Comparison of ENCODE assay signal across 19 cellular contexts in genomic region chr21:40146201-40146890, GRCh38.
DNase-seq lines count a peak whose midpoint lies in the region; ATAC-seq and TF ChIP-seq lines count a peak whose summit lies in the region.
"Had no signal": no experiment of that assay in that cellular context is flagged by ENCODE, and none has a peak within 500 bp of the region (broad histone marks: within the 10 kb centered on the region; RNA-seq: fewer than 3 reads in every experiment).

No MANE protein-coding gene starts in this region.

- H3K4me3 Mint-ChIP-seq in immature natural killer cell, result no peak overlapping the region
- H3K4me3 Mint-ChIP-seq: activated CD8-positive, alpha-beta T cell treated with anti-CD3 and anti-CD28 coated beads, Interleukin-2, amount 10 ng/mL, durations not matched to agents 7 days and 5 days; activated naive CD8-positive, alpha-beta T cell treated with anti-CD3 and anti-CD28 coated beads, Interleukin-2, amount 10 ng/mL, durations not matched to agents 7 days and 5 days had no signal

- no peaks in the 10 kb centered on the region for H3K27me3 Mint-ChIP-seq in immature natural killer cell (ENCODE audit: low read depth in 3 of 3)
- H3K27me3 Mint-ChIP-seq: activated naive CD8-positive, alpha-beta T cell treated with anti-CD3 and anti-CD28 coated beads, Interleukin-2, amount 10 ng/mL, durations not matched to agents 7 days and 5 days had no signal

- no peak overlapping the region for H3K4me2 ChIP-seq in osteoblast (ENCODE audit: insufficient read depth, low read length)
- H3K4me2 ChIP-seq: PC-9 had no signal

- H3K27me3 ChIP-seq in osteoblast (ENCODE audit: insufficient read depth, low read length), result no peaks in the 10 kb centered on the region
- H3K27me3 ChIP-seq: testis had no signal

- TF ChIP-seq CTCF in epithelial cell of esophagus (IDR thresholded peaks at IDR 0.05; ENCODE audit: insufficient read depth, low read depth, low read length, missing control alignments) (no peak), osteoblast (IDR thresholded peaks at IDR 0.05; ENCODE audit: extremely low read depth, low read depth, low read length) (no peak)

- no peaks in the 10 kb centered on the region for H3K4me1 ChIP-seq in osteoblast (ENCODE audit: insufficient read depth, low read length)
- H3K4me1 ChIP-seq: left ventricle myocardium inferior, testis had no signal

- H3K79me2 ChIP-seq in osteoblast (ENCODE audit: insufficient read depth, low read length), result no peaks in the 10 kb centered on the region

- no peak overlapping the region for H2AFZ ChIP-seq in osteoblast (ENCODE audit: low read length)
- H2AFZ ChIP-seq: PC-9 had no signal

- H3K9me3 ChIP-seq in osteoblast (ENCODE audit: low read depth, low read length), result no peaks in the 10 kb centered on the region
- H3K9me3 ChIP-seq: left ventricle myocardium inferior, testis had no signal

- H4K20me1 ChIP-seq in osteoblast (ENCODE audit: insufficient read depth, low read length), result no peaks in the 10 kb centered on the region

- no peaks in the 10 kb centered on the region for H3K36me3 Mint-ChIP-seq in immature natural killer cell
- H3K36me3 Mint-ChIP-seq: activated naive CD8-positive, alpha-beta T cell treated with anti-CD3 and anti-CD28 coated beads, Interleukin-2, amount 10 ng/mL, durations not matched to agents 7 days and 5 days had no signal

- peak; percentile 5 for DNase-seq in DMS114 treated with DMSO at 0.1 percent for 48 hours (lab: John Stamatoyannopoulos, UW; ENCODE audit: unreplicated experiment)
- peak; percentile 54 for DNase-seq in NCI-H1092 (lab: John Stamatoyannopoulos, UW)
- peak; percentile 23 for DNase-seq in NCI-H2227 treated with DMSO at 0.1 percent for 48 hours (lab: John Stamatoyannopoulos, UW)
- peak; percentile 42 for DNase-seq in epithelial cell of esophagus (ENCODE audit: low read depth)
- no peak for DNase-seq in immature natural killer cell
- no peak for DNase-seq in osteoblast (ENCODE audit: insufficient read length, low spot score, missing footprints)
- no peak for DNase-seq in COLO668 (lab: John Stamatoyannopoulos, UW; ENCODE audit: unreplicated experiment)
- DNase-seq: activated CD8-positive, alpha-beta T cell treated with anti-CD3 and anti-CD28 coated beads, Interleukin-2, amount 10 ng/mL, durations not matched to agents 7 days and 5 days; activated naive CD8-positive, alpha-beta T cell treated with anti-CD3 and anti-CD28 coated beads, Interleukin-2, amount 10 ng/mL, durations not matched to agents 7 days and 5 days; effector CD8-positive, alpha-beta T cell; GF-D8; Karpas-422; left ventricle myocardium inferior; occipital lobe; PC-9; stimulated activated CD4-positive, alpha-beta T cell treated with anti-CD3 and anti-CD28 coated beads, Interleukin-4, amount 100 ng/mL, for 1 hour; testis; WERI-Rb-1 had no signal

- H3K36me3 ChIP-seq in osteoblast (ENCODE audit: insufficient read depth, low read length), result no peaks in the 10 kb centered on the region
- H3K36me3 ChIP-seq: left ventricle myocardium inferior, WERI-Rb-1 had no signal

- H3K4me3 ChIP-seq in epithelial cell of esophagus (ENCODE audit: low read length) (no peak overlapping the region), osteoblast (ENCODE audit: insufficient read depth, low read length) (no peak overlapping the region)
- H3K4me3 ChIP-seq: left ventricle myocardium inferior, PC-9, testis had no signal

- no peak overlapping the region for H3K27ac Mint-ChIP-seq in immature natural killer cell
- H3K27ac Mint-ChIP-seq: activated CD8-positive, alpha-beta T cell treated with anti-CD3 and anti-CD28 coated beads, Interleukin-2, amount 10 ng/mL, durations not matched to agents 7 days and 5 days; activated naive CD8-positive, alpha-beta T cell treated with anti-CD3 and anti-CD28 coated beads, Interleukin-2, amount 10 ng/mL, durations not matched to agents 7 days and 5 days had no signal

- peaks cover 0 to 2% (median 0%) of the 10 kb centered on the region in 6 donors for H3K9me3 Mint-ChIP-seq in immature natural killer cell
- H3K9me3 Mint-ChIP-seq: activated naive CD8-positive, alpha-beta T cell treated with anti-CD3 and anti-CD28 coated beads, Interleukin-2, amount 10 ng/mL, durations not matched to agents 7 days and 5 days had no signal

- no peak for ATAC-seq in HG03571 (IDR thresholded peaks at IDR 0.05; ENCODE audit: unreplicated experiment)
- ATAC-seq: activated CD8-positive, alpha-beta T cell treated with anti-CD3 and anti-CD28 coated beads, Interleukin-2, amount 10 ng/mL, durations not matched to agents 7 days and 5 days had no signal

- H3K27ac ChIP-seq in osteoblast (ENCODE audit: low read depth, low read length), result no peak overlapping the region
- H3K27ac ChIP-seq: left ventricle myocardium inferior, PC-9, testis, WERI-Rb-1 had no signal

- no peaks in the 10 kb centered on the region for H3K4me1 Mint-ChIP-seq in immature natural killer cell
- H3K4me1 Mint-ChIP-seq: activated naive CD8-positive, alpha-beta T cell treated with anti-CD3 and anti-CD28 coated beads, Interleukin-2, amount 10 ng/mL, durations not matched to agents 7 days and 5 days had no signal

Comparison
In these comparisons a context has a peak if more than half of its experiments do, and no peak if none do; other contexts are left out.
1. DNase-seq: peak in DMS114 treated with DMSO at 0.1 percent for 48 hours (single experiment), NCI-H1092 (single experiment), NCI-H2227 treated with DMSO at 0.1 percent for 48 hours (single experiment) and epithelial cell of esophagus (single experiment); none in immature natural killer cell (0 of 3), osteoblast (single experiment) and COLO668 (single experiment).